In genomic region chr4:183249854-183250253, GRCh38 we compare ENCODE assay signal across 8 cellular contexts.
DNase-seq lines count a peak whose midpoint lies in the region; ATAC-seq and TF ChIP-seq lines count a peak whose summit lies in the region.

No MANE protein-coding gene starts in this region.

- no peaks in the 10 kb centered on the region for H3K9me3 Mint-ChIP-seq in activated naive CD4-positive, alpha-beta T cell treated with anti-CD3 and anti-CD28 coated beads for 36 hours

- 52 to 57% methylated on average over 2 of the region's 2 CpGs for WGBS in heart right ventricle, 2 donors
- 59 to 66% methylated on average over 2 of the region's 2 CpGs for WGBS in tibial nerve, 2 donors

- no peak overlapping the region for H3K4me3 ChIP-seq in heart right ventricle
- no peak overlapping the region for H3K4me3 ChIP-seq in tibial nerve

- H3K27ac ChIP-seq in heart right ventricle: no peak overlapping the region
- no peak overlapping the region for H3K27ac ChIP-seq in tibial nerve

- no peak for TF ChIP-seq POLR2A in tibial nerve (IDR thresholded peaks at IDR 0.05)

- no peak overlapping the region for H3K27ac Mint-ChIP-seq in activated naive CD4-positive, alpha-beta T cell treated with anti-CD3 and anti-CD28 coated beads for 36 hours

- no peaks in the 10 kb centered on the region for H3K27me3 ChIP-seq in heart right ventricle
- no peaks in the 10 kb centered on the region for H3K27me3 ChIP-seq in tibial nerve

- H3K4me1 ChIP-seq in heart right ventricle (no peaks in the 10 kb centered on the region), tibial nerve (no peaks in the 10 kb centered on the region)

- H3K36me3 ChIP-seq in heart right ventricle (peaks cover 0 to 94% (median 19%) of the 10 kb centered on the region in 9 donors), tibial nerve (peaks cover 0 to 53% (median 0%) of the 10 kb centered on the region in 3 donors)

- no peaks in the 10 kb centered on the region for H3K27me3 Mint-ChIP-seq in activated naive CD4-positive, alpha-beta T cell treated with anti-CD3 and anti-CD28 coated beads for 36 hours (ENCODE audit: low read depth)

- DNase-seq in activated naive CD4-positive, alpha-beta T cell treated with anti-CD3 and anti-CD28 coated beads for 36 hours: peak; percentile 39
- DNase-seq in activated naive CD4-positive, alpha-beta T cell (lab: John Stamatoyannopoulos, UW): no peak
- DNase-seq in heart right ventricle: no peak
- no peak for DNase-seq in tibial nerve (ENCODE audit: low spot score in 2 of 2)
- no peak for DNase-seq in NCI-H226

- TF ChIP-seq CTCF in heart right ventricle (IDR thresholded peaks at IDR 0.05) (peak in 8 of 9 donors; percentile 11 to 62 (median 45)), tibial nerve (IDR thresholded peaks at IDR 0.05) (peak in 3 of 5 experiments; percentile 22 to 45 (median 23))

- intact Hi-C loops in activated naive CD4-positive, alpha-beta T cell treated with anti-CD3 and anti-CD28 coated beads for 36 hours (cut with micrococcal nuclease): loop anchor here (1.0 kb wide), 2 partner anchors 177 to 312 kb away; no protein-coding TSS in a partner anchor
- intact Hi-C loops in heart right ventricle (cut with DNase I): loop anchor here in 2 of 10 donors (2.0 kb wide), 2 partner anchors 175 to 177 kb away; no protein-coding TSS in a partner anchor

- CTCF ChIA-PET in activated naive CD4-positive, alpha-beta T cell treated with anti-CD3 and anti-CD28 coated beads for 36 hours (lab: Charles Lee): interaction anchor here (0.6 to 5.3 kb wide), 13 partner anchors 10 to 530 kb away, joined by 3 to 53 read pairs (median 4); no protein-coding TSS in a partner anchor

- TF ChIP-seq EP300 in tibial nerve (IDR thresholded peaks at IDR 0.05): no peak

- peak; percentile 40 for ATAC-seq in HG03469 (IDR thresholded peaks at IDR 0.05; ENCODE audit: unreplicated experiment)
- ATAC-seq in SK-N-SH treated with all-trans-retinoic acid at 6 μM for 48 hours: peak; percentile 89
- peak in 5 of 8 donors; percentile 47 to 76 (median 61) for ATAC-seq in heart right ventricle
- no peak for ATAC-seq in GM19328 (IDR thresholded peaks at IDR 0.05; ENCODE audit: unreplicated experiment)

- H3K9me3 ChIP-seq in heart right ventricle: no peaks in the 10 kb centered on the region
- H3K9me3 ChIP-seq in tibial nerve: no peaks in the 10 kb centered on the region

- H3K4me3 Mint-ChIP-seq in activated naive CD4-positive, alpha-beta T cell treated with anti-CD3 and anti-CD28 coated beads for 36 hours: no peak overlapping the region

- no peaks in the 10 kb centered on the region for H3K36me3 Mint-ChIP-seq in activated naive CD4-positive, alpha-beta T cell treated with anti-CD3 and anti-CD28 coated beads for 36 hours (ENCODE audit: low read depth)

- H3K4me1 Mint-ChIP-seq in activated naive CD4-positive, alpha-beta T cell treated with anti-CD3 and anti-CD28 coated beads for 36 hours (ENCODE audit: low read depth): no peaks in the 10 kb centered on the region

TF ChIP-seq in SK-N-SH treated with all-trans-retinoic acid at 6 μM for 48 hours, 23 proteins besides CTCF, POLR2A, EP300 and RAD21:
- no peak for TF ChIP-seq PPARA (CRISPR knock-in tag; IDR thresholded peaks at IDR 0.05; ENCODE audit: borderline replicate concordance)
- TF ChIP-seq PATZ1 (CRISPR knock-in tag; IDR thresholded peaks at IDR 0.05; ENCODE audit: borderline replicate concordance): no peak
- TF ChIP-seq ZFP3 (CRISPR knock-in tag; IDR thresholded peaks at IDR 0.05): no peak
- TF ChIP-seq TOX (CRISPR knock-in tag; IDR thresholded peaks at IDR 0.05; ENCODE audit: borderline replicate concordance): no peak
- no peak for TF ChIP-seq ZNF8 (CRISPR knock-in tag; IDR thresholded peaks at IDR 0.05)
- no peak for TF ChIP-seq ZFP30 (CRISPR knock-in tag; IDR thresholded peaks at IDR 0.05)
- TF ChIP-seq RARB (CRISPR knock-in tag; IDR thresholded peaks at IDR 0.05): no peak
- no peak for TF ChIP-seq CSDC2 (CRISPR knock-in tag; IDR thresholded peaks at IDR 0.05)
- no peak for TF ChIP-seq BACH2 (CRISPR knock-in tag; IDR thresholded peaks at IDR 0.05; ENCODE audit: borderline replicate concordance)
- no peak for TF ChIP-seq CREB5 (CRISPR knock-in tag; IDR thresholded peaks at IDR 0.05; ENCODE audit: low read depth)
- TF ChIP-seq ISL1 (CRISPR knock-in tag; IDR thresholded peaks at IDR 0.05): no peak
- no peak for TF ChIP-seq POU6F1 (CRISPR knock-in tag; IDR thresholded peaks at IDR 0.05; ENCODE audit: borderline replicate concordance, low read depth)
- TF ChIP-seq TCF4 (CRISPR knock-in tag; IDR thresholded peaks at IDR 0.05; ENCODE audit: borderline replicate concordance): no peak
- TF ChIP-seq ZNF565 (CRISPR knock-in tag; conservative IDR thresholded peaks at IDR 0.05; ENCODE audit: low read depth): no peak
- TF ChIP-seq CSRNP3 (CRISPR knock-in tag; IDR thresholded peaks at IDR 0.05): no peak
- no peak for TF ChIP-seq ARNTL (CRISPR knock-in tag; IDR thresholded peaks at IDR 0.05; ENCODE audit: borderline replicate concordance, low read depth)
- TF ChIP-seq SNAI2 (CRISPR knock-in tag; IDR thresholded peaks at IDR 0.05): no peak
TF ChIP-seq in SK-N-SH treated with all-trans-retinoic acid at 6 μM for 48 hours: peak in this region for 0.
